In genomic region chr2:38856165-38856564, GRCh38 we compare ENCODE assay signal across 21 cellular contexts. TPM values are rescaled to one million over a fixed set of nuclear protein-coding genes. Genes with fewer than 3 reads are reported as not detected.
DNase-seq lines count a peak whose midpoint lies in the region; ATAC-seq and TF ChIP-seq lines count a peak whose summit lies in the region.
"Had no signal": no experiment of that assay in that cellular context is flagged by ENCODE, and none has a peak within 500 bp of the region (broad histone marks: within the 10 kb centered on the region; RNA-seq: fewer than 3 reads in every experiment).

No MANE protein-coding gene starts in this region.

- H4K8ac ChIP-seq in neuronal stem cell (ENCODE audit: low read depth, low read length), result no peak overlapping the region

- H2AFZ ChIP-seq in neuronal stem cell (ENCODE audit: low read length), result no peak overlapping the region

- no peak overlapping the region for H3K27ac Mint-ChIP-seq in nephron progenitor cell
- H3K27ac Mint-ChIP-seq: activated naive CD8-positive, alpha-beta T cell; brain; CD4-positive, alpha-beta T cell; stimulated activated memory B cell treated with anti-CD40 and anti-IgM and Interleukin-4, amounts not matched to agents 10 μg/mL and 1 μg/mL and 100 μg/mL, for 72 hours had no signal

- H3K23ac ChIP-seq in neuronal stem cell (ENCODE audit: low read depth, low read length, poor library complexity), result no peak overlapping the region

- no peaks in the 10 kb centered on the region for H3K27me3 ChIP-seq in neuronal stem cell (ENCODE audit: control insufficient read depth in 3 of 3, insufficient read depth in 3 of 3, low read depth in 1 of 3, low read length in 3 of 3)
- no peaks in the 10 kb centered on the region for H3K27me3 ChIP-seq in uterus
- H3K27me3 ChIP-seq in spleen (replicated peaks in 1 of 7), result no peaks in the 10 kb centered on the region
- H3K27me3 ChIP-seq: tibial artery had no signal

- DNase-seq in DMS53 (lab: John Stamatoyannopoulos, UW) (peak; percentile 6), DMS53 treated with DMSO at 0.1 percent for 48 hours (lab: John Stamatoyannopoulos, UW; ENCODE audit: unreplicated experiment) (no peak), NCI-H226 (peak; percentile 31), neuronal stem cell (ENCODE audit: low spot score) (no peak), uterus (no peak), spleen (no peak), nephron progenitor cell (no peak)
- DNase-seq: CD4-positive, alpha-beta T cell; dermis blood vessel endothelial cell; DMS79 treated with DMSO at 0.1 percent for 48 hours; islet precursor cell; mesendoderm; NCI-H1092 treated with DMSO at 0.1 percent for 48 hours; NCI-H2107; tibial artery had no signal

- no peak overlapping the region for H2BK120ac ChIP-seq in neuronal stem cell (ENCODE audit: low read depth, low read length)

- H3K36me3 Mint-ChIP-seq in nephron progenitor cell (ENCODE audit: low read depth), result peaks cover 70% of the 10 kb centered on the region

- H2AK5ac ChIP-seq in neuronal stem cell (ENCODE audit: low read depth, low read length), result no peak overlapping the region

- no peaks in the 10 kb centered on the region for H3K79me1 ChIP-seq in neuronal stem cell (ENCODE audit: low read depth, low read length)

- H3K9ac ChIP-seq in neuronal stem cell (ENCODE audit: low read depth, low read length, poor library complexity), result no peak overlapping the region

- no peak overlapping the region for H2BK12ac ChIP-seq in neuronal stem cell (ENCODE audit: low read length)

- H3K27ac ChIP-seq in neuronal stem cell (replicated peaks; ENCODE audit: low read length), result no peak overlapping the region
- no peak overlapping the region for H3K27ac ChIP-seq in uterus
- no peak overlapping the region for H3K27ac ChIP-seq in spleen
- H3K27ac ChIP-seq: 22Rv1, tibial artery had no signal

- peak; percentile 88 for ATAC-seq in esophagus mucosa
- ATAC-seq: stimulated activated memory B cell treated with anti-CD40 and anti-IgM and Interleukin-4, amounts not matched to agents 10 μg/mL and 1 μg/mL and 100 μg/mL, for 72 hours had no signal

- no peaks in the 10 kb centered on the region for H3K4me1 Mint-ChIP-seq in nephron progenitor cell
- H3K4me1 Mint-ChIP-seq: brain; neural crest cell; stimulated activated memory B cell treated with anti-CD40 and anti-IgM and Interleukin-4, amounts not matched to agents 10 μg/mL and 1 μg/mL and 100 μg/mL, for 72 hours had no signal

- WGBS in neuronal stem cell (ENCODE audit: extremely low coverage in 2 of 2, insufficient read length in 2 of 2, insufficient replicate concordance in 1 of 2), 2 donors, result no CpG with 5 or more reads among the region's 1 CpG
- 95 to 100% (median 98%) methylated on average over 1 of the region's 1 CpG for WGBS in spleen, 5 donors

- H3K9me3 Mint-ChIP-seq in nephron progenitor cell, result peaks cover 3% of the 10 kb centered on the region
- H3K9me3 Mint-ChIP-seq: CD4-positive, alpha-beta T cell; neural crest cell; stimulated activated memory B cell treated with anti-CD40 and anti-IgM and Interleukin-4, amounts not matched to agents 10 μg/mL and 1 μg/mL and 100 μg/mL, for 72 hours had no signal

- peak overlapping the region; percentile 39 for H2BK5ac ChIP-seq in neuronal stem cell (ENCODE audit: low read length)

- TF ChIP-seq POLR2A in uterus (IDR thresholded peaks at IDR 0.05), result no peak
- TF ChIP-seq POLR2A in spleen (IDR thresholded peaks at IDR 0.05), result no peak

- no peak overlapping the region for H4K91ac ChIP-seq in neuronal stem cell (ENCODE audit: low read depth, low read length, poor library complexity)

- H3K36me3 ChIP-seq in neuronal stem cell (replicated peaks in 1 of 2; ENCODE audit: control insufficient read depth in 2 of 2, insufficient read depth in 2 of 2, low read length in 2 of 2) (peaks cover 24 to 94% of the 10 kb centered on the region in 2 donors), uterus (no peaks in the 10 kb centered on the region), spleen (peaks cover 0 to 100% (median 60%) of the 10 kb centered on the region in 6 donors)

- H3K27me3 Mint-ChIP-seq in nephron progenitor cell (ENCODE audit: low read depth, poor library complexity), result peaks cover 3% of the 10 kb centered on the region
- H3K27me3 Mint-ChIP-seq: activated naive CD8-positive, alpha-beta T cell; CD4-positive, alpha-beta T cell; stimulated activated memory B cell treated with anti-CD40 and anti-IgM and Interleukin-4, amounts not matched to agents 10 μg/mL and 1 μg/mL and 100 μg/mL, for 72 hours had no signal

- no peak overlapping the region for H3K4me2 ChIP-seq in neuronal stem cell (ENCODE audit: insufficient read depth, low read length, poor library complexity, severe bottlenecking)

- no peak overlapping the region for H3K4me3 ChIP-seq in neuronal stem cell (ENCODE audit: low read length in 2 of 2)
- no peak overlapping the region for H3K4me3 ChIP-seq in uterus
- H3K4me3 ChIP-seq in spleen, result no peak overlapping the region
- H3K4me3 ChIP-seq: tibial artery had no signal

- no peaks in the 10 kb centered on the region for H3K4me1 ChIP-seq in neuronal stem cell (ENCODE audit: control insufficient read depth in 2 of 2, insufficient read depth in 1 of 2, low read depth in 1 of 2, low read length in 2 of 2)
- H3K4me1 ChIP-seq in uterus, result no peaks in the 10 kb centered on the region
- no peaks in the 10 kb centered on the region for H3K4me1 ChIP-seq in spleen
- H3K4me1 ChIP-seq: tibial artery had no signal

- H3K14ac ChIP-seq in neuronal stem cell (ENCODE audit: low read length), result no peak overlapping the region

- H2BK15ac ChIP-seq in neuronal stem cell (ENCODE audit: low read length), result no peak overlapping the region

- H3K18ac ChIP-seq in neuronal stem cell (ENCODE audit: low read length), result no peak overlapping the region

- H3K4me3 Mint-ChIP-seq in nephron progenitor cell, result no peak overlapping the region
- H3K4me3 Mint-ChIP-seq: activated naive CD8-positive, alpha-beta T cell; brain; CD4-positive, alpha-beta T cell; neural crest cell; stimulated activated memory B cell treated with anti-CD40 and anti-IgM and Interleukin-4, amounts not matched to agents 10 μg/mL and 1 μg/mL and 100 μg/mL, for 72 hours had no signal

- H3K9me3 ChIP-seq in neuronal stem cell (replicated peaks in 1 of 2; ENCODE audit: control insufficient read depth in 2 of 2, insufficient read depth in 1 of 2, low read depth in 1 of 2, low read length in 2 of 2) (peaks cover 0 to 10% of the 10 kb centered on the region in 2 donors), uterus (no peaks in the 10 kb centered on the region), spleen (no peaks in the 10 kb centered on the region)
- H3K9me3 ChIP-seq: tibial artery had no signal

- H3K4ac ChIP-seq in neuronal stem cell (ENCODE audit: low read length), result no peak overlapping the region

- no peak for TF ChIP-seq CTCF in uterus (IDR thresholded peaks at IDR 0.05)
- TF ChIP-seq CTCF in spleen (IDR thresholded peaks at IDR 0.05 in 8 of 11, conservative IDR thresholded peaks at IDR 0.05 in 3 of 11), result no peak
- no peak for TF ChIP-seq CTCF in nephron progenitor cell (IDR thresholded peaks at IDR 0.05)

- intact Hi-C loops in uterus (cut with DNase I; ENCODE audit: low total_unique reads) (no loop called here), spleen (cut with DNase I; ENCODE audit: low total_unique reads) (no loop called here)

RNA-seq across cellular contexts. Expression of gene DHX57, which starts 19.6 kb away (rescaled TPM):
- 9.0 TPM for total RNA-seq in esophagus mucosa
- 14.4 TPM for polyA plus RNA-seq in neuronal stem cell (2013, experiment 1 of 2)
- polyA plus RNA-seq in neuronal stem cell (2013, experiment 2 of 2), result 14.9 TPM
- total RNA-seq in uterus, result 10 to 100 TPM in 3 of 4 donors, 1 to 10 TPM in 1; 5.3 to 31.2 (median 18.6) TPM
- 10 to 100 TPM; 12.5 to 24.0 (median 15.6) TPM for total RNA-seq in spleen
- polyA plus RNA-seq in spleen, result 1 to 10 TPM; 6.5 to 9.0 (median 7.2) TPM

RNA-seq across cellular contexts. Expression of gene MORN2, which starts 19.6 kb away (rescaled TPM):
- total RNA-seq in esophagus mucosa, result 11.2 TPM
- 27.4 TPM for polyA plus RNA-seq in neuronal stem cell (2013, experiment 1 of 2)
- polyA plus RNA-seq in neuronal stem cell (2013, experiment 2 of 2), result 26.2 TPM
- 10 to 100 TPM in 2 of 4 donors, 1 to 10 TPM in 2; 2.0 to 16.3 (median 10.6) TPM for total RNA-seq in uterus
- total RNA-seq in spleen, result 1 to 10 TPM; 2.4 to 8.3 (median 5.4) TPM
- polyA plus RNA-seq in spleen, result 10 to 100 TPM in 2 of 3 donors, 1 to 10 TPM in 1; 8.9 to 12.2 (median 10.5) TPM

RNA-seq across cellular contexts. Expression of gene ARHGEF33, which starts 33.5 kb away (rescaled TPM):
- total RNA-seq in esophagus mucosa (not detected), uterus (1 to 10 TPM in 3 of 4 donors, under 1 TPM in 1; 0.88 to 5.9 (median 2.2) TPM), spleen (1 to 10 TPM in 2 of 7 donors, under 1 TPM in 5; 0.22 to 2.0 (median 0.51) TPM)
- 0.54 TPM for polyA plus RNA-seq in neuronal stem cell (2013, experiment 1 of 2)
- polyA plus RNA-seq in neuronal stem cell (2013, experiment 2 of 2), result 0.47 TPM
- polyA plus RNA-seq in spleen, result under 1 TPM; 0.04 to 0.18 (median 0.06) TPM
- total RNA-seq: CD4-positive, alpha-beta T cell had no signal

Comparison
In these comparisons a context has a peak if more than half of its experiments do, and no peak if none do; other contexts are left out.
1. DNase-seq: peak in DMS53 (single experiment) and NCI-H226 (single experiment); none in DMS53 treated with DMSO at 0.1 percent for 48 hours (single experiment), neuronal stem cell (single experiment), uterus (0 of 2), spleen (single experiment) and nephron progenitor cell (single experiment).